ENCODE assay signal across 17 cellular contexts in genomic region chr1:187078321-187078720, GRCh38.
DNase-seq lines count a peak whose midpoint lies in the region; ATAC-seq and TF ChIP-seq lines count a peak whose summit lies in the region.
"Had no signal": no experiment of that assay in that cellular context is flagged by ENCODE, and none has a peak within 500 bp of the region (broad histone marks: within the 10 kb centered on the region; RNA-seq: fewer than 3 reads in every experiment).

No MANE protein-coding gene starts in this region.

- POLR2A ChIA-PET in activated CD8-positive, alpha-beta T cell treated with anti-CD3 and anti-CD28 coated beads for 36 hours (lab: Charles Lee), result no interaction called here

- no peak overlapping the region for H3K27ac Mint-ChIP-seq in activated CD8-positive, alpha-beta T cell treated with anti-CD3 and anti-CD28 coated beads for 36 hours
- H3K27ac Mint-ChIP-seq: CD4-positive, CD25-positive, alpha-beta regulatory T cell; IgD-negative memory B cell had no signal

- DNase-seq in DMS 273 (lab: John Stamatoyannopoulos, UW; ENCODE audit: unreplicated experiment) (peak; percentile 62), DMS 273 treated with DMSO at 0.1 percent for 48 hours (lab: John Stamatoyannopoulos, UW) (peak; percentile 60), NCI-H69 (lab: John Stamatoyannopoulos, UW) (peak; percentile 52), cerebellum (ENCODE audit: low spot score) (peak; percentile 10), brain microvascular endothelial cell (no peak)
- DNase-seq in activated CD8-positive, alpha-beta T cell treated with anti-CD3 and anti-CD28 coated beads for 36 hours, result no peak
- DNase-seq in stimulated activated naive CD8-positive, alpha-beta T cell treated with anti-CD3 and anti-CD28 coated beads, Interleukin-15, Interleukin-2, amounts not matched to agents 100 U/mL and 50 U/mL, for 24 hours, result no peak
- DNase-seq: ACHN; BE2C; CD4-positive, CD25-positive, alpha-beta regulatory T cell; CD8-positive, alpha-beta memory T cell; COR-L47; DMS153; DMS79 treated with DMSO at 0.1 percent for 48 hours had no signal

- H3K36me3 Mint-ChIP-seq in activated CD8-positive, alpha-beta T cell treated with anti-CD3 and anti-CD28 coated beads for 36 hours (ENCODE audit: low read depth), result peaks cover 6% of the 10 kb centered on the region
- H3K36me3 Mint-ChIP-seq: IgD-negative memory B cell had no signal

- no peak for TF ChIP-seq CTCF in activated CD8-positive, alpha-beta T cell treated with anti-CD3 and anti-CD28 coated beads for 36 hours (IDR thresholded peaks at IDR 0.05)
- no peak for TF ChIP-seq CTCF in brain microvascular endothelial cell (IDR thresholded peaks at IDR 0.05; ENCODE audit: low read depth, low read length, missing control alignments)

- H3K36me3 ChIP-seq in brain microvascular endothelial cell (replicated peaks), result no peaks in the 10 kb centered on the region
- H3K36me3 ChIP-seq: BE2C, HAP-1 had no signal

- H3K9me3 Mint-ChIP-seq in activated CD8-positive, alpha-beta T cell treated with anti-CD3 and anti-CD28 coated beads for 36 hours, result peaks cover 5% of the 10 kb centered on the region

- no peak overlapping the region for H3K4me3 ChIP-seq in brain microvascular endothelial cell (ENCODE audit: low read depth, low read length)
- H3K4me3 ChIP-seq: HAP-1 had no signal

- no peak overlapping the region for H3K27ac ChIP-seq in brain microvascular endothelial cell

- ATAC-seq in activated CD8-positive, alpha-beta T cell treated with anti-CD3 and anti-CD28 coated beads for 36 hours, result no peak
- ATAC-seq in stimulated activated naive CD8-positive, alpha-beta T cell treated with anti-CD3 and anti-CD28 coated beads, Interleukin-15, Interleukin-2, amounts not matched to agents 100 U/mL and 50 U/mL, for 24 hours, result no peak
- ATAC-seq: HepG2 had no signal

- intact Hi-C loops in activated CD8-positive, alpha-beta T cell treated with anti-CD3 and anti-CD28 coated beads for 36 hours (cut with micrococcal nuclease), result no loop called here

- H3K4me1 Mint-ChIP-seq in activated CD8-positive, alpha-beta T cell treated with anti-CD3 and anti-CD28 coated beads for 36 hours (ENCODE audit: low read depth), result no peaks in the 10 kb centered on the region

- no peaks in the 10 kb centered on the region for H3K27me3 ChIP-seq in brain microvascular endothelial cell (replicated peaks)
- H3K27me3 ChIP-seq: BE2C had no signal

- in situ Hi-C loops in brain microvascular endothelial cell (cut with HindIII; ENCODE audit: low pct_ligation_motif_present, low sequenced_read_pairs), result no loop called here

- CTCF ChIA-PET in activated CD8-positive, alpha-beta T cell treated with anti-CD3 and anti-CD28 coated beads for 36 hours (lab: Charles Lee), result no interaction called here

- no peak overlapping the region for H3K4me3 Mint-ChIP-seq in activated CD8-positive, alpha-beta T cell treated with anti-CD3 and anti-CD28 coated beads for 36 hours
- H3K4me3 Mint-ChIP-seq: CD4-positive, CD25-positive, alpha-beta regulatory T cell; CD8-positive, alpha-beta memory T cell; IgD-negative memory B cell had no signal

- no peaks in the 10 kb centered on the region for H3K27me3 Mint-ChIP-seq in activated CD8-positive, alpha-beta T cell treated with anti-CD3 and anti-CD28 coated beads for 36 hours
- H3K27me3 Mint-ChIP-seq: CD4-positive, CD25-positive, alpha-beta regulatory T cell; CD8-positive, alpha-beta memory T cell; IgD-negative memory B cell had no signal

Comparison
In these comparisons a context has a peak if more than half of its experiments do, and no peak if none do; other contexts are left out.
1. DNase-seq: peak in DMS 273 (single experiment), DMS 273 treated with DMSO at 0.1 percent for 48 hours (single experiment), NCI-H69 (single experiment) and cerebellum (single experiment); none in activated CD8-positive, alpha-beta T cell treated with anti-CD3 and anti-CD28 coated beads for 36 hours (single experiment), brain microvascular endothelial cell (single experiment) and stimulated activated naive CD8-positive, alpha-beta T cell treated with anti-CD3 and anti-CD28 coated beads, Interleukin-15, Interleukin-2, amounts not matched to agents 100 U/mL and 50 U/mL, for 24 hours (single experiment).